ENCODE assay signal across 28 cellular contexts in the genomic region with DNA sequence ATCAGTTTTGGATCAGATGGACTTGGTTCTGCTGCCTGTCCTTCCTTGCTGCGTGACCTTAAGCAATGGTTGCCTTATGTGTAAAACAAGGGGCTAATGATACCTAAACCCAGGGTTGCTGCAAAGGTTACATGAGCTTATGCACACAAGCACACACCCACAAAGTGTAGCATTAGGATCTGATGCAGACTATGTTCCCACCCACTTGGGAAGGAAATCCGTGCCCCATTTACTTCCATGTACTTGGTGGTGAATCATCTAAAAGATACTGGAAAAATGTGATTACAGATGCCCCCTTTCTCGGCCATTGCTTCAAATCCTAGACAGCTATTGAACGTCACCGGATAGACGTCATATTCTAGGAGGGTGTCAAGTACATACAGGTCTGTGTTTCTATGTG.
DNase-seq lines count a peak whose midpoint lies in the region; ATAC-seq, FAIRE-seq and TF ChIP-seq lines count a peak whose summit lies in the region.
"Had no signal": no experiment of that assay in that cellular context is flagged by ENCODE, and none has a peak within 500 bp of the region (broad histone marks: within the 10 kb centered on the region; RNA-seq: fewer than 3 reads in every experiment).

No MANE protein-coding gene starts in this region.

- H3K27ac ChIP-seq in ovary, result no peak overlapping the region
- H3K27ac ChIP-seq: body of pancreas, gastroesophageal sphincter, hepatocyte, SK-N-MC had no signal

- peak overlapping the region; percentile 92 for H3K27ac Mint-ChIP-seq in activated T-cell treated with anti-CD3 and anti-CD28 coated beads, Interleukin-2, amount 50 U/mL, for 24 hours
- H3K27ac Mint-ChIP-seq in central memory CD8-positive, alpha-beta T cell (ENCODE audit: low read depth), result peak overlapping the region; percentile 22
- H3K27ac Mint-ChIP-seq: GM23338, nephron progenitor cell had no signal

- no peak overlapping the region for H3K4me3 ChIP-seq in ovary
- H3K4me3 ChIP-seq: body of pancreas, gastroesophageal sphincter, GM23338, hepatocyte, lung, SK-N-MC had no signal

- no peak overlapping the region for H3K4me3 Mint-ChIP-seq in activated T-cell treated with anti-CD3 and anti-CD28 coated beads, Interleukin-2, amount 50 U/mL, for 24 hours
- peak overlapping the region; percentile 56 for H3K4me3 Mint-ChIP-seq in central memory CD8-positive, alpha-beta T cell
- H3K4me3 Mint-ChIP-seq: GM23338, nephron progenitor cell had no signal

- WGBS in ovary, 3 donors, result 88 to 93% (median 90%) methylated on average over 6 of the region's 6 CpGs

- TF ChIP-seq EP300 in ovary (IDR thresholded peaks at IDR 0.05), result no peak

- peaks cover 64% of the 10 kb centered on the region for H3K4me1 Mint-ChIP-seq in activated T-cell treated with anti-CD3 and anti-CD28 coated beads, Interleukin-2, amount 50 U/mL, for 24 hours (ENCODE audit: low read depth)
- H3K4me1 Mint-ChIP-seq in central memory CD8-positive, alpha-beta T cell, result peaks cover 56% of the 10 kb centered on the region

- no peaks in the 10 kb centered on the region for H3K27me3 ChIP-seq in ovary
- H3K27me3 ChIP-seq: body of pancreas, gastroesophageal sphincter, hepatocyte had no signal

- H3K36me3 ChIP-seq in ovary, result no peaks in the 10 kb centered on the region
- H3K36me3 ChIP-seq: gastroesophageal sphincter had no signal

- peak; percentile 99 for FAIRE-seq in HTR-8/SVneo (lab: Jason Lieb, UNC)
- FAIRE-seq: A204.1, endothelial cell of umbilical vein, GM19239, small intestine had no signal

- H3K4me1 ChIP-seq in ovary (ENCODE audit: insufficient read depth), result no peaks in the 10 kb centered on the region
- H3K4me1 ChIP-seq: body of pancreas, gastroesophageal sphincter had no signal

- no peak for TF ChIP-seq POLR2A in ovary (IDR thresholded peaks at IDR 0.05)

- no peak for TF ChIP-seq CTCF in ovary (IDR thresholded peaks at IDR 0.05)

- H3K36me3 Mint-ChIP-seq in activated T-cell treated with anti-CD3 and anti-CD28 coated beads, Interleukin-2, amount 50 U/mL, for 24 hours (ENCODE audit: low read depth), result peaks cover 23% of the 10 kb centered on the region
- peaks cover 30% of the 10 kb centered on the region for H3K36me3 Mint-ChIP-seq in central memory CD8-positive, alpha-beta T cell (ENCODE audit: insufficient read depth)

- intact Hi-C loops in sciatic nerve (cut with DNase I), result no loop called here
- intact Hi-C loops in ovary (cut with DNase I), result no loop called here

- no peak for DNase-seq in activated T-cell treated with anti-CD3 and anti-CD28 coated beads, Interleukin-2, amount 50 U/mL, for 24 hours
- no peak for DNase-seq in activated T-cell treated with anti-CD3 and anti-CD28 coated beads for 4 hours
- no peak for DNase-seq in HTR-8/SVneo (ENCODE audit: insufficient read length, low spot score)
- DNase-seq in central memory CD8-positive, alpha-beta T cell (ENCODE audit: low spot score in 2 of 2), result no peak
- peak; percentile 52 for DNase-seq in putamen (ENCODE audit: low spot score)
- no peak for DNase-seq in sciatic nerve (ENCODE audit: low spot score)
- no peak for DNase-seq in ovary
- no peak for DNase-seq in GF-D8 (lab: John Stamatoyannopoulos, UW)
- DNase-seq: activated effector memory CD4-positive, alpha-beta T cell treated with Interleukin-2 at 50 U/mL for 16 hours; body of pancreas; EL; KBM-7; NCI-H1092 treated with DMSO at 0.1 percent for 48 hours; NCI-H1930; NCI-H2171 treated with DMSO at 0.1 percent for 48 hours; NCI-H510A; nephron progenitor cell; small intestine; stimulated activated naive CD4-positive, alpha-beta T cell had no signal

- no peaks in the 10 kb centered on the region for H3K27me3 Mint-ChIP-seq in activated T-cell treated with anti-CD3 and anti-CD28 coated beads, Interleukin-2, amount 50 U/mL, for 24 hours
- no peaks in the 10 kb centered on the region for H3K27me3 Mint-ChIP-seq in central memory CD8-positive, alpha-beta T cell

- no peaks in the 10 kb centered on the region for H3K9me3 ChIP-seq in ovary
- H3K9me3 ChIP-seq: body of pancreas, gastroesophageal sphincter had no signal

- ATAC-seq in central memory CD8-positive, alpha-beta T cell (replicated peaks; ENCODE audit: extremely low read depth, poor library complexity, severe bottlenecking), result no peak
- ATAC-seq in sciatic nerve, result no peak
- ATAC-seq: activated CD4-positive, CD25-positive, alpha-beta regulatory T cell treated with anti-CD3 and anti-CD28 coated beads, Interleukin-2, amount 50 U/mL, for 24 hours; body of pancreas; gastroesophageal sphincter; GM23338 had no signal

- no peaks in the 10 kb centered on the region for H3K9me3 Mint-ChIP-seq in activated T-cell treated with anti-CD3 and anti-CD28 coated beads, Interleukin-2, amount 50 U/mL, for 24 hours
- no peaks in the 10 kb centered on the region for H3K9me3 Mint-ChIP-seq in central memory CD8-positive, alpha-beta T cell
- H3K9me3 Mint-ChIP-seq: GM23338, nephron progenitor cell had no signal
